In the genomic region with DNA sequence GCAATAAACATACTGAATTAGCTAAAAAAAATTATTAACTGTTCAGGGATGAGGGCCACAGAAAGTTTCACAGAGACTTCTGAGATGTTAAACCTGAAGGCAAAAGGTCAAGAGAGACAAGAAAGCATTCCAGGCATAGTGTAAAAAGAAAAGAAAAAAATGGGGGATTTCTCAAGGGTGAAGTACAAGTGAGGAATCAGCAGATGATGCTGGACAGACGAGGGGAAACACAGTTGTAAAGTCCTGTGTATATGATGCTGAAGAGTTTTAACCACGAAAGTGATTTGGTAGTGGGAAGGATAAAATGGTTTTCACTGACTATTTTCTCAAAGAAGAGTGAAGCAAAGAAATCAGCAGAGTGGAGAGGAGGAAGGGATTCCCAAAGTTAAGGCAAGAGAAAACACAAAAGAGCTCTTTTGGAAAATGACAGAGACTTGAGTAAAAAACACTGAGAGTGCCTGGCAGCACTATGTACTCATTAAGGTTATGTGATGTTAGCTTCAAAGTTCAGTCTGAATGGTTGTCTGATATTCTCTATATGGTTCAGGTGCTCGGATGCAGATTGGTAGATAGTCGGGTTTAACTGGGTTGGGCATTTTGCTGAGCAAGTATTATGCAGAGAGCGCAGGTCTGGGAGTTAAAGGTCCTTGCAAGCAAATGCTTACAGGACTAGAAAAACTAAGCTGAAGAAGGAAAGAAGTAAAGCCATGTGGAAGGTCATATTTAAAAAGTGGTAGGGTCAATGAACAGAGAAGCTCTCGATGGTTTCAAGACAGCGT, we compare ENCODE assay signal across 22 cellular contexts. TPM values are rescaled to one million over a fixed set of nuclear protein-coding genes. Genes with fewer than 3 reads are reported as not detected.
DNase-seq lines count a peak whose midpoint lies in the region; ATAC-seq and TF ChIP-seq lines count a peak whose summit lies in the region.
"Had no signal": no experiment of that assay in that cellular context is flagged by ENCODE, and none has a peak within 500 bp of the region (broad histone marks: within the 10 kb centered on the region; RNA-seq: fewer than 3 reads in every experiment).

No MANE protein-coding gene starts in this region.

- H3K4me2 ChIP-seq in IMR-90 (ENCODE audit: low read depth, low read length), result no peak overlapping the region
- H3K4me2 ChIP-seq in trophoblast cell (ENCODE audit: low read length), result peak overlapping the region; percentile 9
- H3K4me2 ChIP-seq: BLaER1 had no signal

- POLR2A ChIA-PET in IMR-90 (lab: Charles Lee; ENCODE audit: unreplicated experiment), result no interaction called here

- H3K56ac ChIP-seq in IMR-90 (ENCODE audit: extremely low read depth, insufficient read depth, low read length), result no peak overlapping the region

- H3K36me3 ChIP-seq in IMR-90 (ENCODE audit: control insufficient read depth, insufficient read depth, low read length), result peaks cover 6% of the 10 kb centered on the region
- H3K36me3 ChIP-seq in trophoblast cell (ENCODE audit: control insufficient read depth in 1 of 2, insufficient read depth in 2 of 2, low read length in 2 of 2), result no peaks in the 10 kb centered on the region
- H3K36me3 ChIP-seq: BLaER1, neutrophil had no signal

- no peak overlapping the region for H4K91ac ChIP-seq in IMR-90 (ENCODE audit: insufficient read depth, low read depth, low read length)
- no peak overlapping the region for H4K91ac ChIP-seq in trophoblast cell (ENCODE audit: low read depth, low read length)

- no peak overlapping the region for H2AFZ ChIP-seq in IMR-90 (replicated peaks; ENCODE audit: low read length, poor library complexity)
- no peak overlapping the region for H2AFZ ChIP-seq in trophoblast cell (ENCODE audit: insufficient read depth, low read length, poor library complexity)

- no peaks in the 10 kb centered on the region for H3K79me2 ChIP-seq in trophoblast cell (ENCODE audit: control insufficient read depth, insufficient read depth, low read length, poor library complexity)

- intact Hi-C loops in IMR-90 (cut with micrococcal nuclease), result no loop called here

- TF ChIP-seq CTCF in IMR-90 (conservative IDR thresholded peaks at IDR 0.05; ENCODE audit: low read depth, low read length) (no peak), fibroblast of villous mesenchyme (IDR thresholded peaks at IDR 0.05; ENCODE audit: insufficient read depth, low read depth, low read length) (no peak)

- H2BK20ac ChIP-seq in IMR-90 (ENCODE audit: low read depth, low read length), result no peak overlapping the region

- ATAC-seq in GM18868 (IDR thresholded peaks at IDR 0.05; ENCODE audit: unreplicated experiment) (peak; percentile 46), IMR-90 (ENCODE audit: low read depth) (peak; percentile 36), HG03045 (IDR thresholded peaks at IDR 0.05; ENCODE audit: unreplicated experiment) (no peak)
- ATAC-seq: activated naive CD8-positive, alpha-beta T cell treated with anti-CD3 and anti-CD28 coated beads, Interleukin-2, amount 50 U/mL, for 24 hours; Panc1; psoas muscle; stimulated activated naive CD8-positive, alpha-beta T cell treated with anti-CD3 and anti-CD28 coated beads, Interleukin-15, Interleukin-2, amounts not matched to agents 100 U/mL and 50 U/mL, for 24 hours had no signal

- no peak overlapping the region for H3K4me3 ChIP-seq in IMR-90 (ENCODE audit: insufficient read depth, low read depth, low read length)
- no peak overlapping the region for H3K4me3 ChIP-seq in fibroblast of villous mesenchyme (ENCODE audit: low read depth, low read length)
- no peak overlapping the region for H3K4me3 ChIP-seq in trophoblast cell (ENCODE audit: low read depth, low read length)
- H3K4me3 ChIP-seq: BLaER1, psoas muscle had no signal

- H3K14ac ChIP-seq in IMR-90 (replicated peaks; ENCODE audit: low read depth, low read length), result peak overlapping the region; percentile 3; the same call in 1 of the 2 replicates
- H3K14ac ChIP-seq in trophoblast cell (ENCODE audit: low read length), result no peak overlapping the region

- H3K9me3 ChIP-seq in IMR-90 (ENCODE audit: control insufficient read depth, insufficient read depth, low read length) (no peaks in the 10 kb centered on the region), trophoblast cell (ENCODE audit: insufficient read depth, low read depth, low read length) (no peaks in the 10 kb centered on the region)
- H3K9me3 ChIP-seq: BLaER1, neutrophil, psoas muscle had no signal

- H3K27me3 ChIP-seq in IMR-90 (ENCODE audit: control insufficient read depth, insufficient read depth, low read length) (no peaks in the 10 kb centered on the region), trophoblast cell (ENCODE audit: insufficient read depth, low read length) (no peaks in the 10 kb centered on the region)
- H3K27me3 ChIP-seq: BLaER1, neutrophil had no signal

- no peak overlapping the region for H2BK120ac ChIP-seq in IMR-90 (ENCODE audit: low read depth, low read length)
- no peak overlapping the region for H2BK120ac ChIP-seq in trophoblast cell (ENCODE audit: insufficient read depth, low read length, poor library complexity)

- dilution Hi-C loops in IMR-90 (cut with HindIII; ENCODE audit: low sequenced_read_pairs, unreplicated experiment), result no loop called here

- CTCF ChIA-PET in IMR-90 (lab: Yijun Ruan, JAX), result interaction anchor here (0.6 to 2.0 kb wide), 2 partner anchors 16 to 290 kb away, joined by 3 to 6 read pairs; partner anchors contain the start of gene RAB23

- no peak overlapping the region for H3K4ac ChIP-seq in IMR-90 (ENCODE audit: low read depth, low read length)
- no peak overlapping the region for H3K4ac ChIP-seq in trophoblast cell (ENCODE audit: low read depth, low read length)

- no peak overlapping the region for H2BK12ac ChIP-seq in trophoblast cell (ENCODE audit: low read length)

- H4K20me1 ChIP-seq in IMR-90 (ENCODE audit: insufficient read depth, low read length), result peaks cover 22% of the 10 kb centered on the region; the same call in 1 of the 2 replicates
- H4K20me1 ChIP-seq: BLaER1 had no signal

- H3K4me1 ChIP-seq in IMR-90 (ENCODE audit: control insufficient read depth, insufficient read depth, low read length) (peaks cover 12% of the 10 kb centered on the region), trophoblast cell (ENCODE audit: control insufficient read depth in 1 of 2, insufficient read depth in 2 of 2, low read length in 2 of 2) (peaks cover 6 to 9% of the 10 kb centered on the region in 2 experiments)
- H3K4me1 ChIP-seq: BLaER1, psoas muscle had no signal

- H2BK5ac ChIP-seq in IMR-90 (ENCODE audit: low read depth, low read length, poor library complexity, severe bottlenecking) (no peak overlapping the region), trophoblast cell (ENCODE audit: low read depth, low read length, poor library complexity) (no peak overlapping the region)

- no peak overlapping the region for H4K5ac ChIP-seq in IMR-90 (ENCODE audit: low read depth, low read length)

- peaks cover 11% of the 10 kb centered on the region for H3K9me1 ChIP-seq in IMR-90 (ENCODE audit: insufficient read depth, low read length)

- H4K8ac ChIP-seq in IMR-90 (ENCODE audit: low read depth in 2 of 2, low read length in 2 of 2), result no peak overlapping the region
- H4K8ac ChIP-seq in trophoblast cell (ENCODE audit: low read depth, low read length), result no peak overlapping the region

- H2AK9ac ChIP-seq in IMR-90 (replicated peaks; ENCODE audit: low read depth, low read length, poor library complexity), result no peak overlapping the region

- H2AK5ac ChIP-seq in IMR-90 (ENCODE audit: low read depth, low read length) (no peak overlapping the region), trophoblast cell (ENCODE audit: low read length) (no peak overlapping the region)

- no peak overlapping the region for H3K23ac ChIP-seq in IMR-90 (ENCODE audit: low read depth, low read length)
- no peak overlapping the region for H3K23ac ChIP-seq in trophoblast cell (ENCODE audit: low read length)

- 100% methylated on average over 6 of the region's 7 CpGs; no CpG with 5 or more reads in 1 of the 2 experiments for WGBS in IMR-90 (ENCODE audit: extremely low coverage in 2 of 2, insufficient read length in 1 of 2), 2 experiments
- WGBS in trophoblast cell (ENCODE audit: extremely low coverage, insufficient coverage, insufficient read length), result no CpG with 5 or more reads among the region's 7 CpGs

- H3K79me1 ChIP-seq in IMR-90 (ENCODE audit: low read depth in 1 of 2, low read length in 2 of 2) (peaks cover 30 to 66% of the 10 kb centered on the region in 2 experiments), trophoblast cell (ENCODE audit: low read length) (peaks cover 4% of the 10 kb centered on the region)

- TF ChIP-seq RAD21 in IMR-90 (IDR thresholded peaks at IDR 0.05; ENCODE audit: low read length), result no peak

- H3K18ac ChIP-seq in IMR-90 (ENCODE audit: low read depth, low read length), result no peak overlapping the region
- no peak overlapping the region for H3K18ac ChIP-seq in trophoblast cell (ENCODE audit: low read length)

- in situ Hi-C loops in IMR-90 (cut with MboI; ENCODE audit: low sequenced_read_pairs), result no loop called here

- no peak for DNase-seq in IMR-90
- DNase-seq in fibroblast of villous mesenchyme (ENCODE audit: low read depth), result peak; percentile 21
- no peak for DNase-seq in trophoblast cell
- DNase-seq in GDM1 (lab: John Stamatoyannopoulos, UW), result no peak
- no peak for DNase-seq in DMS 273 (lab: John Stamatoyannopoulos, UW; ENCODE audit: unreplicated experiment)
- DNase-seq: activated CD4-positive, alpha-beta T cell treated with anti-CD3 and anti-CD28 coated beads for 48 hours; activated CD8-positive, alpha-beta memory T cell treated with anti-CD3 and anti-CD28 coated beads for 24 hours; activated naive CD8-positive, alpha-beta T cell treated with anti-CD3 and anti-CD28 coated beads, Interleukin-2, amount 50 U/mL, for 24 hours; DMS53; GF-D8; head of caudate nucleus; NCI-H1092 treated with DMSO at 0.1 percent for 48 hours; NCI-H187 treated with DMSO at 0.1 percent for 48 hours; NCI-H526 treated with DMSO at 0.1 percent for 48 hours; psoas muscle; SHP77; stimulated activated naive CD8-positive, alpha-beta T cell treated with anti-CD3 and anti-CD28 coated beads, Interleukin-15, Interleukin-2, amounts not matched to agents 100 U/mL and 50 U/mL, for 24 hours had no signal

- H3K9ac ChIP-seq in IMR-90 (ENCODE audit: low read depth, low read length) (no peak overlapping the region), trophoblast cell (ENCODE audit: low read length) (no peak overlapping the region)
- H3K9ac ChIP-seq: BLaER1 had no signal

- TF ChIP-seq POLR2A in IMR-90 (IDR thresholded peaks at IDR 0.05; ENCODE audit: low read depth, low read length), result no peak

- H3K27ac ChIP-seq in IMR-90 (ENCODE audit: insufficient read depth, low read length) (no peak overlapping the region), trophoblast cell (ENCODE audit: low read depth, low read length) (peak overlapping the region; percentile 46)
- H3K27ac ChIP-seq: BLaER1, neutrophil, psoas muscle had no signal

- no peak overlapping the region for H2BK15ac ChIP-seq in IMR-90 (ENCODE audit: low read depth, low read length)

- no TSS peak for BruUV-seq in IMR-90 (replicated peaks; lab: Mats Ljungman, UMichigan)

- no peak overlapping the region for H4K12ac ChIP-seq in trophoblast cell (ENCODE audit: low read depth, low read length)

RNA-seq across cellular contexts. Expression of gene RAB23, which starts 16.4 kb away (rescaled TPM):
- total RNA-seq in IMR-90 (2012; rRNA removed) (13.3 and 28.9 TPM in 2 replicates), fibroblast of villous mesenchyme (58.7 and 63.5 TPM in 2 replicates)
- polyA plus RNA-seq in IMR-90 (2012; rRNA removed), result 7.8 and 10.8 TPM in 2 replicates
- polyA plus RNA-seq in IMR-90 (2012; cell fraction: cytosol; rRNA removed), result 1.8 and 2.0 TPM in 2 replicates
- 0.72 and 6.9 TPM in 2 replicates for polyA plus RNA-seq in IMR-90 (2012; cell fraction: nucleus; rRNA removed; ENCODE audit: low replicate concordance)
- polyA plus RNA-seq in trophoblast cell (2013), result 23.4 and 23.5 TPM in 2 replicates

RNA-seq across cellular contexts. Expression of gene BAG2, which starts 33.6 kb away (rescaled TPM):
- total RNA-seq in IMR-90 (2012; rRNA removed) (10.0 and 19.2 TPM in 2 replicates), fibroblast of villous mesenchyme (17.7 and 32.8 TPM in 2 replicates)
- polyA plus RNA-seq in IMR-90 (2012; rRNA removed), result 6.7 and 8.1 TPM in 2 replicates
- polyA plus RNA-seq in IMR-90 (2012; cell fraction: cytosol; rRNA removed), result 2.7 and 3.0 TPM in 2 replicates
- 1.2 and 4.9 TPM in 2 replicates for polyA plus RNA-seq in IMR-90 (2012; cell fraction: nucleus; rRNA removed; ENCODE audit: low replicate concordance)
- 4.3 and 4.4 TPM in 2 replicates for polyA plus RNA-seq in trophoblast cell (2013)
